29 cellular contexts compared by ENCODE assay signal in the genomic region with DNA sequence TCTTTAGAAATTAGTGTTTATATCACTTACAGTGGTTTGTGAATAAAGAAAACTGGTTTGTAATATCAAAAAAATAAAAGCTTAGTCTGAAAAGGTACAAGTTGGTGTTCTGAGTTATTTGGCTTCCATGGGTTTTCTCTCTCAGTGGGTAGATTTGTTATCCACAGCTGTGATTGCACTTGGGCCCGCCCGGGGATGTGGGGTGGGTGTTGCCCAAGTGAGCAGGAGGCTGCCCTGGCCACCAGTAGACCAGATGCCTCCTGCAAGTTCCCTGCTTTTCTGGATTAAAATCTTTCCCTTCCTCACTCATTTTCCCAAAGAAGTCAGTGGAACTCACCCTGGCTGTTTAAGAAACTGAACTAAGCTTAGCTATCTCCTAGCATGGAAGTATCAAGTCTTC.
DNase-seq lines count a peak whose midpoint lies in the region; ATAC-seq and TF ChIP-seq lines count a peak whose summit lies in the region.
"Had no signal": no experiment of that assay in that cellular context is flagged by ENCODE, and none has a peak within 500 bp of the region (broad histone marks: within the 10 kb centered on the region; RNA-seq: fewer than 3 reads in every experiment).

No MANE protein-coding gene starts in this region.

- 57 to 83% (median 69%) methylated on average over 2 of the region's 2 CpGs for WGBS in heart left ventricle, 4 donors

- no peak for ATAC-seq in Right ventricle myocardium inferior
- ATAC-seq in heart left ventricle = no peak
- ATAC-seq: A549; CD8-positive, alpha-beta T cell had no signal

- intact Hi-C loops in Right ventricle myocardium inferior (cut with DNase I) (no loop called here), heart left ventricle (cut with DNase I) (no loop called here)

- H3K4me3 ChIP-seq in heart left ventricle = no peak overlapping the region
- H3K4me3 ChIP-seq: A549; BLaER1; BLaER1 treated with 17β-estradiol and CSF1 and Interleukin-3, amounts not matched to agents 10 nM and 100 nM had no signal

- H3K4me1 ChIP-seq in heart left ventricle = no peaks in the 10 kb centered on the region
- H3K4me1 ChIP-seq: A549, BE2C, Caco-2 had no signal

- TF ChIP-seq CTCF in heart left ventricle (IDR thresholded peaks at IDR 0.05) = no peak

- TF ChIP-seq POLR2A in heart left ventricle (IDR thresholded peaks at IDR 0.05) = no peak

- no peaks in the 10 kb centered on the region for H3K27me3 ChIP-seq in heart left ventricle
- H3K27me3 ChIP-seq: BE2C; BLaER1; BLaER1 treated with 17β-estradiol and CSF1 and Interleukin-3, amounts not matched to agents 10 nM and 100 nM had no signal

- DNase-seq in Right ventricle myocardium inferior (ENCODE audit: missing footprints) (peak; percentile 55), heart left ventricle (no peak), myocyte (ENCODE audit: low read depth) (peak; percentile 7), NK-92 (lab: John Stamatoyannopoulos, UW; ENCODE audit: unreplicated experiment) (no peak)
- DNase-seq: 8988T; ACHN; AML-193; BE2C; C1 segment of cervical spinal cord; Caco-2; Calu3; CD4-positive, alpha-beta memory T cell; CD4-positive, alpha-beta T cell; CD4-positive, CD25-positive, alpha-beta regulatory T cell; CD8-positive, alpha-beta memory T cell; CD8-positive, alpha-beta T cell; COR-L47; DMS 273 treated with DMSO at 0.1 percent for 48 hours; DMS153; DMS53; DMS79; DMS79 treated with DMSO at 0.1 percent for 48 hours; DND-41; EL had no signal

- H3K36me3 ChIP-seq in heart left ventricle = peaks cover 0 to 5% (median 0%) of the 10 kb centered on the region in 9 donors
- H3K36me3 ChIP-seq: BE2C; BLaER1; BLaER1 treated with 17β-estradiol and CSF1 and Interleukin-3, amounts not matched to agents 10 nM and 100 nM had no signal

- H3K9me3 ChIP-seq in heart left ventricle = peaks cover 0 to 9% (median 0%) of the 10 kb centered on the region in 12 donors
- H3K9me3 ChIP-seq: A549, BE2C, BLaER1, Caco-2 had no signal

- no peak overlapping the region for H3K27ac ChIP-seq in heart left ventricle
- H3K27ac ChIP-seq: 22Rv1; A549; BLaER1; BLaER1 treated with 17β-estradiol and CSF1 and Interleukin-3, amounts not matched to agents 10 nM and 100 nM; C4-2B had no signal

Comparison
In these comparisons a context has a peak if more than half of its experiments do, and no peak if none do; other contexts are left out.
1. DNase-seq: peak in Right ventricle myocardium inferior (single experiment) and myocyte (single experiment); none in heart left ventricle (0 of 5) and NK-92 (single experiment).